20 cellular contexts compared by ENCODE assay signal in genomic region chr17:58911741-58912343, GRCh38.
"Had no signal": no experiment of that assay in that cellular context is flagged by ENCODE, and none has a peak within 500 bp of the region (broad histone marks: within the 10 kb centered on the region; RNA-seq: fewer than 3 reads in every experiment).

No MANE protein-coding gene starts in this region.

- H3K36me3 ChIP-seq: brain microvascular endothelial cell, colonic mucosa, prostate gland, right atrium auricular region, transverse colon had no signal

- H3K4me1 ChIP-seq: colonic mucosa, prostate gland, right atrium auricular region, transverse colon had no signal

- H3K4me1 Mint-ChIP-seq: activated CD4-positive, alpha-beta T cell treated with anti-CD3 and anti-CD28 coated beads, Interleukin-2, amount 10 ng/mL, durations not matched to agents 7 days and 5 days; endodermal cell; memory B cell; naive B cell; neural crest cell had no signal

- H3K9me3 ChIP-seq: colonic mucosa, prostate gland had no signal

- H3K27me3 ChIP-seq: brain microvascular endothelial cell, colonic mucosa, right atrium auricular region, transverse colon had no signal

- H3K27ac ChIP-seq: brain microvascular endothelial cell, colonic mucosa, prostate gland, right atrium auricular region, transverse colon had no signal

- DNase-seq: activated CD4-positive, alpha-beta T cell treated with anti-CD3 and anti-CD28 coated beads, Interleukin-2, amount 10 ng/mL, durations not matched to agents 7 days and 5 days; activated CD8-positive, alpha-beta memory T cell treated with anti-CD3 and anti-CD28 coated beads, Interleukin-2, amount 50 U/mL, for 4 hours; activated naive CD4-positive, alpha-beta T cell treated with anti-CD3 and anti-CD28 coated beads, Interleukin-2, amount 50 U/mL, for 16 hours; activated T-cell treated with anti-CD3 and anti-CD28 coated beads, Interleukin-2, amount 50 U/mL, for 4 hours; aorta; brain microvascular endothelial cell; central memory CD4-positive, alpha-beta T cell; colonic mucosa; endodermal cell; head of caudate nucleus; left ventricle myocardium superior; mucosa of descending colon; naive B cell; stimulated activated naive CD8-positive, alpha-beta T cell treated with anti-CD3 and anti-CD28 coated beads, Interleukin-15, Interleukin-2, amounts not matched to agents 100 U/mL and 50 U/mL, for 24 hours; substantia nigra; transverse colon had no signal

- H3K4me3 ChIP-seq: colonic mucosa, mucosa of descending colon, prostate gland, right atrium auricular region, transverse colon had no signal

- H3K27ac Mint-ChIP-seq: activated CD4-positive, alpha-beta T cell treated with anti-CD3 and anti-CD28 coated beads, Interleukin-2, amount 10 ng/mL, durations not matched to agents 7 days and 5 days; endodermal cell; memory B cell; naive B cell had no signal

- H3K4me3 Mint-ChIP-seq: activated CD4-positive, alpha-beta T cell treated with anti-CD3 and anti-CD28 coated beads, Interleukin-2, amount 10 ng/mL, durations not matched to agents 7 days and 5 days; activated T-cell treated with anti-CD3 and anti-CD28 coated beads, Interleukin-2, amount 50 U/mL, for 4 hours; endodermal cell; memory B cell; naive B cell; neural crest cell had no signal

- ATAC-seq: activated T-cell treated with anti-CD3 and anti-CD28 coated beads, Interleukin-2, amount 50 U/mL, for 4 hours; left ventricle myocardium superior; mucosa of descending colon; stimulated activated naive CD8-positive, alpha-beta T cell treated with anti-CD3 and anti-CD28 coated beads, Interleukin-15, Interleukin-2, amounts not matched to agents 100 U/mL and 50 U/mL, for 24 hours had no signal
